8 cellular contexts compared by ENCODE assay signal in genomic region chr17:17835415-17836249, GRCh38. TPM values are rescaled to one million over a fixed set of nuclear protein-coding genes. Genes with fewer than 3 reads are reported as not detected.
DNase-seq lines count a peak whose midpoint lies in the region; ATAC-seq and TF ChIP-seq lines count a peak whose summit lies in the region.

No MANE protein-coding gene starts in this region.

- no peak for DNase-seq in activated T-cell treated with anti-CD3 and anti-CD28 coated beads, Interleukin-2, amount 50 U/mL, for 4 hours
- DNase-seq in activated T-cell treated with anti-CD3 and anti-CD28 coated beads, Interleukin-2, amount 50 U/mL, for 48 hours, result no peak
- DNase-seq in astrocyte of the spinal cord (ENCODE audit: low read depth, low spot score) (no peak), tibial artery (no peak), NCI-H2107 treated with DMSO at 0.1 percent for 48 hours (lab: John Stamatoyannopoulos, UW; ENCODE audit: unreplicated experiment) (no peak), hepatic stellate cell (ENCODE audit: low spot score) (no peak), NCI-H146 treated with DMSO at 0.1 percent for 48 hours (lab: John Stamatoyannopoulos, UW; ENCODE audit: unreplicated experiment) (no peak)

- no peak for ATAC-seq in activated T-cell treated with anti-CD3 and anti-CD28 coated beads, Interleukin-2, amount 50 U/mL, for 4 hours

- no peaks in the 10 kb centered on the region for H3K27me3 Mint-ChIP-seq in activated T-cell treated with anti-CD3 and anti-CD28 coated beads, Interleukin-2, amount 50 U/mL, for 4 hours (ENCODE audit: low read depth)

- H3K27me3 ChIP-seq in liver (ENCODE audit: control insufficient read depth in 4 of 4, insufficient read depth in 4 of 4, low read length in 3 of 4) (no peaks in the 10 kb centered on the region), tibial artery (no peaks in the 10 kb centered on the region)

- H3K9ac ChIP-seq in liver (ENCODE audit: low read depth in 1 of 2, low read length in 2 of 2), result peak overlapping the region; percentile 57 to 92

- no peak for TF ChIP-seq RAD21 in liver (IDR thresholded peaks at IDR 0.05)

- peak overlapping the region; percentile 97 to 100 for H3K27ac ChIP-seq in liver (ENCODE audit: low read depth in 1 of 2, low read length in 2 of 2)
- H3K27ac ChIP-seq in tibial artery, result peak overlapping the region; percentile 96 to 100

- TF ChIP-seq CTCF in astrocyte of the spinal cord (IDR thresholded peaks at IDR 0.05; ENCODE audit: low read depth, low read length) (no peak), liver (IDR thresholded peaks at IDR 0.05; ENCODE audit: low read depth, low read length, missing input control) (no peak), tibial artery (IDR thresholded peaks at IDR 0.05) (no peak)

- intact Hi-C loops in tibial artery (cut with DNase I; ENCODE audit: low total_unique reads), result no loop called here

- peak overlapping the region; percentile 87 for H3K4me3 Mint-ChIP-seq in activated T-cell treated with anti-CD3 and anti-CD28 coated beads, Interleukin-2, amount 50 U/mL, for 4 hours

- H3K4me3 ChIP-seq in astrocyte of the spinal cord (ENCODE audit: low read depth, low read length) (peak overlapping the region; percentile 73), liver (ENCODE audit: low read depth in 1 of 3, low read length in 3 of 3) (peak overlapping the region; percentile 55 to 86 (median 59)), tibial artery (peak overlapping the region; percentile 67 to 96)

- peaks cover 68% of the 10 kb centered on the region for H3K4me1 Mint-ChIP-seq in activated T-cell treated with anti-CD3 and anti-CD28 coated beads, Interleukin-2, amount 50 U/mL, for 4 hours (ENCODE audit: low read depth)

- H3K4me1 ChIP-seq in liver (ENCODE audit: control insufficient read depth in 4 of 4, insufficient read depth in 4 of 4, low read length in 3 of 4) (peaks cover 28 to 70% (median 47%) of the 10 kb centered on the region in 4 donors), tibial artery (peaks cover 0 to 75% (median 56%) of the 10 kb centered on the region in 4 donors)

- H3K9me3 Mint-ChIP-seq in activated T-cell treated with anti-CD3 and anti-CD28 coated beads, Interleukin-2, amount 50 U/mL, for 4 hours, result no peaks in the 10 kb centered on the region

- no peaks in the 10 kb centered on the region for H3K9me3 ChIP-seq in liver (ENCODE audit: control insufficient read depth in 4 of 4, low read length in 3 of 4)
- H3K9me3 ChIP-seq in tibial artery, result no peaks in the 10 kb centered on the region

- WGBS in liver, result 19% methylated on average over 25 of the region's 25 CpGs

- in situ Hi-C loops in astrocyte of the spinal cord (cut with HindIII; ENCODE audit: low sequenced_read_pairs), result no loop called here

- H3K36me3 Mint-ChIP-seq in activated T-cell treated with anti-CD3 and anti-CD28 coated beads, Interleukin-2, amount 50 U/mL, for 4 hours (ENCODE audit: insufficient read depth), result peaks cover 3% of the 10 kb centered on the region

- H3K36me3 ChIP-seq in liver (ENCODE audit: control insufficient read depth in 4 of 4, insufficient read depth in 3 of 4, low read depth in 1 of 4, low read length in 3 of 4) (no peaks in the 10 kb centered on the region), tibial artery (peaks cover 0 to 9% (median 0%) of the 10 kb centered on the region in 3 donors)

TF ChIP-seq in liver, 16 proteins besides CTCF, POLR2A, EP300 and RAD21:
- TF ChIP-seq FOXA2 (IDR thresholded peaks at IDR 0.05) (no peak), JUND (IDR thresholded peaks at IDR 0.05) (no peak), GABPA (IDR thresholded peaks at IDR 0.05 in 1 of 2, conservative IDR thresholded peaks at IDR 0.05 in 1 of 2) (no peak), HNF4A (conservative IDR thresholded peaks at IDR 0.05) (no peak), HNF4G (IDR thresholded peaks at IDR 0.05) (no peak), SP1 (IDR thresholded peaks at IDR 0.05) (no peak), TAF1 (conservative IDR thresholded peaks at IDR 0.05) (no peak), YY1 (IDR thresholded peaks at IDR 0.05) (no peak), EGR1 (IDR thresholded peaks at IDR 0.05; ENCODE audit: low read depth in 2 of 2) (no peak), RXRA (IDR thresholded peaks at IDR 0.05) (no peak), NR2F2 (IDR thresholded peaks at IDR 0.05) (no peak), FOXA1 (IDR thresholded peaks at IDR 0.05) (no peak), ATF3 (IDR thresholded peaks at IDR 0.05) (no peak), REST (IDR thresholded peaks at IDR 0.05) (no peak), MAX (IDR thresholded peaks at IDR 0.05) (no peak)
- TF ChIP-seq, protein P1, sequence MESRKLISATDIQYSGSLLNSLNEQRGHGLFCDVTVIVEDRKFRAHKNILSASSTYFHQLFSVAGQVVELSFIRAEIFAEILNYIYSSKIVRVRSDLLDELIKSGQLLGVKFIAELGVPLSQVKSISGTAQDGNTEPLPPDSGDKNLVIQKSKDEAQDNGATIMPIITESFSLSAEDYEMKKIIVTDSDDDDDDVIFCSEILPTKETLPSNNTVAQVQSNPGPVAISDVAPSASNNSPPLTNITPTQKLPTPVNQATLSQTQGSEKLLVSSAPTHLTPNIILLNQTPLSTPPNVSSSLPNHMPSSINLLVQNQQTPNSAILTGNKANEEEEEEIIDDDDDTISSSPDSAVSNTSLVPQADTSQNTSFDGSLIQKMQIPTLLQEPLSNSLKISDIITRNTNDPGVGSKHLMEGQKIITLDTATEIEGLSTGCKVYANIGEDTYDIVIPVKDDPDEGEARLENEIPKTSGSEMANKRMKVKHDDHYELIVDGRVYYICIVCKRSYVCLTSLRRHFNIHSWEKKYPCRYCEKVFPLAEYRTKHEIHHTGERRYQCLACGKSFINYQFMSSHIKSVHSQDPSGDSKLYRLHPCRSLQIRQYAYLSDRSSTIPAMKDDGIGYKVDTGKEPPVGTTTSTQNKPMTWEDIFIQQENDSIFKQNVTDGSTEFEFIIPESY (IDR thresholded peaks at IDR 0.05), result no peak

RNA-seq across cellular contexts. Expression of gene SREBF1, which starts 1.2 kb away (rescaled TPM):
- 10 to 100 TPM; 34.3 to 44.0 (median 34.6) TPM for total RNA-seq in activated T-cell treated with anti-CD3 and anti-CD28 coated beads, Interleukin-2, amount 50 U/mL, for 4 hours
- total RNA-seq in liver, result 100 to 1,000 TPM in 1 of 2 donors, 10 to 100 TPM in 1; 66.8 to 133 TPM
- 100 to 1,000 TPM in 1 of 2 donors, 10 to 100 TPM in 1; 74.0 to 127 TPM for polyA plus RNA-seq in liver
